In the genomic region with DNA sequence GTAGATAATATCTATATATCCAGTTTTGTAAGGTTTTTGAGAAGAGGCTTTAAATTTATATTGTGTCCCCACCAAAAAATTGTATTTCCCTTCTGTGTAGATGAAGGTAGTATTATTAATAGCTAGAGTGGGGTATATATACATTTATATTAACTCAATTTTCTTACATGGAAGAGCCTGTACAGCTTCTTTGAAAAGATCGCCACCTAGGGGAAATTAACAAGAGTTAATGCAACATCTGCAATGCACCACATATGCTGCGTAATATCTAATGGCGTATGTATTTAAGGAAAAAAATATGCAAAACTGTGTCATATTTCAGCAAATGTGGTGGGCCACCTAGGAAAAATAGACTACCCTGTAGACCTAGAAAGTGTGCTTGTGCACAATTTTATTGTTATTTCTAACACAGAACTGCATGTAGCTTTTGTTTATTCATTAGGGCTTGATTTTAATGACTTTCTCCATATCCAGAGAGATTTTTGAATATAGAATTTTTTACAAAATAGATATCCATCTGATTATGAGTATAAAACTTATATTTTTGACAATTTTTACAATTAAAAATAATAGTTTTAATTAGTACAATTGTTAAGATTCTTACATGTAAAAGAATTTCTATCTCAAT, we compare ENCODE assay signal across 8 cellular contexts. TPM values are rescaled to one million over a fixed set of nuclear protein-coding genes. Genes with fewer than 3 reads are reported as not detected.
A peak's percentile ranks its signal among the peaks of the same experiment; 100 is the strongest.
DNase-seq lines count a peak whose midpoint lies in the region; ATAC-seq, FAIRE-seq and TF ChIP-seq lines count a peak whose summit lies in the region.

No MANE protein-coding gene starts in this region.

- peak; percentile 73 for ATAC-seq in HG03060 (IDR thresholded peaks at IDR 0.05; ENCODE audit: low read depth, unreplicated experiment)
- peak; percentile 36 for ATAC-seq in mucosa of descending colon
- ATAC-seq in GM18870 (IDR thresholded peaks at IDR 0.05; ENCODE audit: unreplicated experiment): no peak
- no peak for ATAC-seq in HG03097 (IDR thresholded peaks at IDR 0.05; ENCODE audit: low FRiP score, unreplicated experiment)

- H3K9me3 ChIP-seq in mucosa of descending colon: no peaks in the 10 kb centered on the region

- no peaks in the 10 kb centered on the region for H3K36me3 ChIP-seq in mucosa of descending colon (ENCODE audit: low read depth)

- intact Hi-C loops in mucosa of descending colon (cut with DNase I, micrococcal nuclease): loop anchor here in 1 of 2 donors (5.0 kb wide), 1 partner anchor 174 kb away; no protein-coding TSS in a partner anchor

- no peak overlapping the region for H3K4me3 ChIP-seq in mucosa of descending colon

- in situ Hi-C loops in T47D (cut with HindIII; ENCODE audit: low pct_unique_long_range_greater_than_20kb, low sequenced_read_pairs): no loop called here

- peak; percentile 55 for FAIRE-seq in GM18507 (lab: Jason Lieb, UNC)

- no peaks in the 10 kb centered on the region for H3K4me1 ChIP-seq in mucosa of descending colon (ENCODE audit: low read depth)

- no peak for TF ChIP-seq CTCF in mucosa of descending colon (IDR thresholded peaks at IDR 0.05)

- DNase-seq in AG08395 (ENCODE audit: low spot score): peak; percentile 56
- DNase-seq in GM18507 (ENCODE audit: extremely low spot score, insufficient read length, low read depth): no peak
- DNase-seq in NCI-H446 treated with DMSO at 0.1 percent for 48 hours (lab: John Stamatoyannopoulos, UW): peak; percentile 56
- peak; percentile 50 to 72 for DNase-seq in T47D (ENCODE audit: low read depth in 1 of 2, low spot score in 1 of 2)
- DNase-seq in mucosa of descending colon: no peak

RNA-seq across cellular contexts. Expression of gene CCER1, which starts 14.0 kb away (rescaled TPM):
- not detected for total RNA-seq in mucosa of descending colon

Comparison
In these comparisons a context has a peak if more than half of its experiments do, and no peak if none do; other contexts are left out.
1. DNase-seq: peak in AG08395 (single experiment), NCI-H446 treated with DMSO at 0.1 percent for 48 hours (single experiment) and T47D (2 of 2); none in GM18507 (single experiment) and mucosa of descending colon (0 of 3).
2. ATAC-seq: peak in HG03060 (single experiment) and mucosa of descending colon (single experiment); none in GM18870 (single experiment) and HG03097 (single experiment).